ENCODE assay signal across 24 cellular contexts in genomic region chr3:76965122-76965725, GRCh38.
DNase-seq lines count a peak whose midpoint lies in the region; ATAC-seq and TF ChIP-seq lines count a peak whose summit lies in the region.
"Had no signal": no experiment of that assay in that cellular context is flagged by ENCODE, and none has a peak within 500 bp of the region (broad histone marks: within the 10 kb centered on the region; RNA-seq: fewer than 3 reads in every experiment).

No MANE protein-coding gene starts in this region.

- in situ Hi-C loops in KBM-7 (cut with MboI; ENCODE audit: low pct_unique_long_range_greater_than_20kb, low sequenced_read_pairs): no loop called here

- no peak overlapping the region for H3K4ac ChIP-seq in mesenchymal stem cell (ENCODE audit: low read depth in 1 of 2, low read length in 2 of 2)

- no peak overlapping the region for H2BK15ac ChIP-seq in mesenchymal stem cell (ENCODE audit: low read depth, poor library complexity, severe bottlenecking)

- H3K4me3 ChIP-seq in foreskin fibroblast (ENCODE audit: low read depth in 1 of 2, low read length in 2 of 2) (no peak overlapping the region), mesenchymal stem cell (ENCODE audit: insufficient read depth in 1 of 2, low read depth in 1 of 2, low read length in 2 of 2) (no peak overlapping the region)

- no peak overlapping the region for H3K23ac ChIP-seq in mesenchymal stem cell (ENCODE audit: low read length in 2 of 2)

- H3K14ac ChIP-seq in mesenchymal stem cell (ENCODE audit: low read length in 2 of 2): no peak overlapping the region

- H3K4me1 ChIP-seq in mesenchymal stem cell (ENCODE audit: control insufficient read depth, insufficient read depth, low read depth, low read length): no peaks in the 10 kb centered on the region

- H4K91ac ChIP-seq in mesenchymal stem cell (ENCODE audit: low read length): no peak overlapping the region

- H3K9ac ChIP-seq in mesenchymal stem cell (ENCODE audit: low read length): no peak overlapping the region

- intact Hi-C loops in activated CD4-positive, alpha-beta T cell treated with anti-CD3 and anti-CD28 coated beads, Interleukin-2, amount 10 ng/mL, durations not matched to agents 24 days and 14 days (cut with micrococcal nuclease): no loop called here

- no peak overlapping the region for H2BK5ac ChIP-seq in mesenchymal stem cell (ENCODE audit: low read depth, low read length, poor library complexity, severe bottlenecking)

- H3K36me3 ChIP-seq in mesenchymal stem cell (ENCODE audit: control insufficient read depth in 1 of 2, insufficient read depth in 2 of 2, low read depth in 1 of 2, low read length in 2 of 2): no peaks in the 10 kb centered on the region

- no peak for DNase-seq in activated CD4-positive, alpha-beta T cell treated with anti-CD3 and anti-CD28 coated beads, Interleukin-2, amount 10 ng/mL, durations not matched to agents 24 days and 14 days
- DNase-seq in activated CD4-positive, alpha-beta T cell treated with anti-CD3 and anti-CD28 coated beads, Interleukin-2, amount 50 U/mL, for 48 hours: no peak
- peak; percentile 14 to 55 for DNase-seq in foreskin fibroblast
- DNase-seq in mesenchymal stem cell: peak; percentile 52
- no peak for DNase-seq in retina
- DNase-seq in NCI-H1105 (lab: John Stamatoyannopoulos, UW): no peak
- DNase-seq in KBM-7: no peak
- DNase-seq: AML-193, DMS79 treated with DMSO at 0.1 percent for 48 hours, H7, Kasumi-1, MM.1S, NCI-H1092, NCI-H1694, NCI-H510A, NCI-H748 treated with DMSO at 0.1 percent for 48 hours, SIG-M5 had no signal

- 0% methylated on average over 1 of the region's 4 CpGs for WGBS in mesenchymal stem cell

- no peaks in the 10 kb centered on the region for H3K79me1 ChIP-seq in mesenchymal stem cell (replicated peaks; ENCODE audit: low read length, poor library complexity, severe bottlenecking)

- no peak for ATAC-seq in GM21717 (IDR thresholded peaks at IDR 0.05; ENCODE audit: unreplicated experiment)
- ATAC-seq: SK-N-SH treated with all-trans-retinoic acid at 6 μM for 48 hours had no signal

- no peak overlapping the region for H2BK120ac ChIP-seq in mesenchymal stem cell (ENCODE audit: low read depth, low read length)

- no peaks in the 10 kb centered on the region for H3K4me1 Mint-ChIP-seq in activated CD4-positive, alpha-beta T cell treated with anti-CD3 and anti-CD28 coated beads, Interleukin-2, amount 10 ng/mL, durations not matched to agents 24 days and 14 days
- H3K4me1 Mint-ChIP-seq: CD14-positive monocyte, IgD-negative memory B cell had no signal

- H3K27me3 Mint-ChIP-seq in activated CD4-positive, alpha-beta T cell treated with anti-CD3 and anti-CD28 coated beads, Interleukin-2, amount 10 ng/mL, durations not matched to agents 24 days and 14 days: no peaks in the 10 kb centered on the region
- H3K27me3 Mint-ChIP-seq: IgD-negative memory B cell had no signal

- H4K8ac ChIP-seq in mesenchymal stem cell (ENCODE audit: low read length): no peak overlapping the region

- no peak for TF ChIP-seq CTCF in foreskin fibroblast (IDR thresholded peaks at IDR 0.05; ENCODE audit: low read depth, low read length)

- no peak overlapping the region for H2AK5ac ChIP-seq in mesenchymal stem cell (ENCODE audit: low read length, severe bottlenecking)

- H2AFZ ChIP-seq in mesenchymal stem cell (ENCODE audit: low read depth, low read length): peak overlapping the region; percentile 61

- peak overlapping the region; percentile 9 for H3K27ac Mint-ChIP-seq in activated CD4-positive, alpha-beta T cell treated with anti-CD3 and anti-CD28 coated beads, Interleukin-2, amount 10 ng/mL, durations not matched to agents 24 days and 14 days
- H3K27ac Mint-ChIP-seq: CD14-positive monocyte, IgD-negative memory B cell had no signal

- H3K18ac ChIP-seq in mesenchymal stem cell (ENCODE audit: low read depth in 1 of 2, low read length in 2 of 2): no peak overlapping the region

- no peak overlapping the region for H3K4me2 ChIP-seq in mesenchymal stem cell (ENCODE audit: low read length, poor library complexity, severe bottlenecking)

- no peak overlapping the region for H2BK12ac ChIP-seq in mesenchymal stem cell (ENCODE audit: low read length in 2 of 2)

- no peak overlapping the region for H3K4me3 Mint-ChIP-seq in activated CD4-positive, alpha-beta T cell treated with anti-CD3 and anti-CD28 coated beads, Interleukin-2, amount 10 ng/mL, durations not matched to agents 24 days and 14 days
- H3K4me3 Mint-ChIP-seq: CD14-positive monocyte, IgD-negative memory B cell had no signal

- H3K36me3 Mint-ChIP-seq in activated CD4-positive, alpha-beta T cell treated with anti-CD3 and anti-CD28 coated beads, Interleukin-2, amount 10 ng/mL, durations not matched to agents 24 days and 14 days (ENCODE audit: low read depth): no peaks in the 10 kb centered on the region
- H3K36me3 Mint-ChIP-seq: CD14-positive monocyte, IgD-negative memory B cell had no signal

- H3K9me3 Mint-ChIP-seq in activated CD4-positive, alpha-beta T cell treated with anti-CD3 and anti-CD28 coated beads, Interleukin-2, amount 10 ng/mL, durations not matched to agents 24 days and 14 days: peaks cover 6% of the 10 kb centered on the region

- H3K27me3 ChIP-seq in mesenchymal stem cell (ENCODE audit: control insufficient read depth in 1 of 2, insufficient read depth in 1 of 2, low read length in 2 of 2): no peaks in the 10 kb centered on the region

- H3K27ac ChIP-seq in mesenchymal stem cell (ENCODE audit: low read length, poor library complexity, severe bottlenecking): no peak overlapping the region
- H3K27ac ChIP-seq: 22Rv1, HL-60, RWPE1 had no signal

- peaks cover 7% of the 10 kb centered on the region for H3K9me3 ChIP-seq in mesenchymal stem cell (ENCODE audit: control insufficient read depth, low read length)

Comparison
In these comparisons a context has a peak if more than half of its experiments do, and no peak if none do; other contexts are left out.
1. DNase-seq: peak in foreskin fibroblast (2 of 2) and mesenchymal stem cell (single experiment); none in activated CD4-positive, alpha-beta T cell treated with anti-CD3 and anti-CD28 coated beads, Interleukin-2, amount 10 ng/mL, durations not matched to agents 24 days and 14 days (single experiment), activated CD4-positive, alpha-beta T cell treated with anti-CD3 and anti-CD28 coated beads, Interleukin-2, amount 50 U/mL, for 48 hours (0 of 2), retina (single experiment), NCI-H1105 (single experiment) and KBM-7 (single experiment).